ENCODE assay signal across 16 cellular contexts in genomic region chr6:31163922-31164321, GRCh38. TPM values are rescaled to one million over a fixed set of nuclear protein-coding genes. Genes with fewer than 3 reads are reported as not detected.
DNase-seq lines count a peak whose midpoint lies in the region; ATAC-seq and TF ChIP-seq lines count a peak whose summit lies in the region.
"Had no signal": no experiment of that assay in that cellular context is flagged by ENCODE, and none has a peak within 500 bp of the region (broad histone marks: within the 10 kb centered on the region; RNA-seq: fewer than 3 reads in every experiment).

No MANE protein-coding gene starts in this region.

- intact Hi-C loops in left ventricle myocardium superior (cut with micrococcal nuclease) = no loop called here
- intact Hi-C loops in cardiac septum (cut with DNase I) = no loop called here

- ATAC-seq in left ventricle myocardium superior (peak; percentile 78), HG03095 (IDR thresholded peaks at IDR 0.05; ENCODE audit: unreplicated experiment) (no peak)

- no peak overlapping the region for H3K4me3 ChIP-seq in fibroblast of the aortic adventitia (ENCODE audit: low read depth, low read length)
- H3K4me3 ChIP-seq: lung had no signal

- POLR2A ChIA-PET in GM10248 (lab: Yijun Ruan, JAX) = no interaction called here

- DNase-seq in left ventricle myocardium superior (no peak), cardiac septum (ENCODE audit: low spot score) (no peak), RPMI8226 (peak; percentile 44), fibroblast of the aortic adventitia (ENCODE audit: low read depth) (peak; percentile 18), amygdala (lab: John Stamatoyannopoulos, UW) (no peak), GM20000 (ENCODE audit: low spot score) (no peak), GM10248 (ENCODE audit: extremely low spot score) (no peak)
- DNase-seq: activated CD4-positive, alpha-beta T cell treated with anti-CD3 and anti-CD28 coated beads, Interleukin-2, amount 50 U/mL, for 4 hours; activated naive CD4-positive, alpha-beta T cell treated with anti-CD3 and anti-CD28 coated beads, Interleukin-2, amount 10 ng/mL, durations not matched to agents 7 days and 5 days; cortex of kidney; EL; NCI-H82 had no signal

- CTCF ChIA-PET in GM10248 (lab: Yijun Ruan, JAX) = interaction anchor here (0.9 to 3.3 kb wide), 7 partner anchors 9 to 278 kb away, joined by 3 to 21 read pairs (median 4); partner anchors contain the start of gene PSORS1C2

- no peak for TF ChIP-seq CTCF in fibroblast of the aortic adventitia (IDR thresholded peaks at IDR 0.05; ENCODE audit: insufficient read depth, low read length)
- no peak for TF ChIP-seq CTCF in GM20000 (IDR thresholded peaks at IDR 0.05; ENCODE audit: extremely low read depth, missing control alignments)
- no peak for TF ChIP-seq CTCF in GM10248 (IDR thresholded peaks at IDR 0.05; ENCODE audit: control extremely low read depth, extremely low read depth, low read depth, missing control alignments)

RNA-seq across cellular contexts. Expression of gene TCF19, which starts 5.5 kb away (rescaled TPM):
- total RNA-seq in left ventricle myocardium superior (5.6 TPM), cardiac septum (2.4 TPM), fibroblast of the aortic adventitia (ENCODE audit: low replicate concordance) (4.2 and 46.3 TPM in 2 replicates)

RNA-seq across cellular contexts. Expression of gene CCHCR1, which starts 6.3 kb away (rescaled TPM):
- 11.2 TPM for total RNA-seq in left ventricle myocardium superior
- total RNA-seq in cardiac septum = 11.1 TPM
- total RNA-seq in fibroblast of the aortic adventitia (ENCODE audit: low replicate concordance) = 21.1 and 42.0 TPM in 2 replicates

RNA-seq across cellular contexts. Expression of gene POU5F1, which starts 6.6 kb away (rescaled TPM):
- 0.67 TPM for total RNA-seq in left ventricle myocardium superior
- 1.0 TPM for total RNA-seq in cardiac septum
- not detected in 2 replicates for total RNA-seq in fibroblast of the aortic adventitia (ENCODE audit: low replicate concordance)

RNA-seq across cellular contexts. Expression of gene PSORS1C2, which starts 25.1 kb away (rescaled TPM):
- total RNA-seq in left ventricle myocardium superior (not detected), cardiac septum (not detected), fibroblast of the aortic adventitia (ENCODE audit: low replicate concordance) (not detected in 2 replicates)
- total RNA-seq: lung, omental fat pad, RPMI7951 had no signal

RNA-seq across cellular contexts. Expression of gene CDSN, which starts 43.7 kb away (rescaled TPM):
- not detected for total RNA-seq in left ventricle myocardium superior
- not detected for total RNA-seq in cardiac septum
- total RNA-seq in fibroblast of the aortic adventitia (ENCODE audit: low replicate concordance) = not detected in 2 replicates
- total RNA-seq: omental fat pad, RPMI7951 had no signal

Comparison
In these comparisons a context has a peak if more than half of its experiments do, and no peak if none do; other contexts are left out.
1. DNase-seq: peak in RPMI8226 (single experiment) and fibroblast of the aortic adventitia (single experiment); none in left ventricle myocardium superior (single experiment), cardiac septum (single experiment), amygdala (0 of 56), GM20000 (single experiment) and GM10248 (single experiment).